ENCODE assay signal across 8 cellular contexts in genomic region chr1:41313661-41314131, GRCh38. TPM values are rescaled to one million over a fixed set of nuclear protein-coding genes. Genes with fewer than 3 reads are reported as not detected.
DNase-seq lines count a peak whose midpoint lies in the region; ATAC-seq and TF ChIP-seq lines count a peak whose summit lies in the region.

No MANE protein-coding gene starts in this region.

- no peaks in the 10 kb centered on the region for H4K20me1 ChIP-seq in OCI-LY7 (ENCODE audit: insufficient read depth, low read length)

- H3K9me2 ChIP-seq in OCI-LY7 (ENCODE audit: insufficient read depth, low read length), result no peaks in the 10 kb centered on the region

- ATAC-seq in HG03342 (IDR thresholded peaks at IDR 0.05; ENCODE audit: unreplicated experiment) (no peak), GM21390 (IDR thresholded peaks at IDR 0.05; ENCODE audit: unreplicated experiment) (no peak)

- no peak for TF ChIP-seq EP300 in sigmoid colon (IDR thresholded peaks at IDR 0.05)

- no peak overlapping the region for H3K27ac ChIP-seq in OCI-LY7 (ENCODE audit: low read depth, low read length, poor library complexity, severe bottlenecking)
- H3K27ac ChIP-seq in esophagus squamous epithelium, result no peak overlapping the region
- peak overlapping the region; percentile 35 to 66 (median 62) for H3K27ac ChIP-seq in sigmoid colon

- H3K4me2 ChIP-seq in OCI-LY7 (ENCODE audit: low read length), result no peak overlapping the region

- no peaks in the 10 kb centered on the region for H3K4me1 ChIP-seq in OCI-LY7 (ENCODE audit: insufficient read depth, low read length, poor library complexity, severe bottlenecking)
- peaks cover 0 to 25% (median 4%) of the 10 kb centered on the region in 3 donors for H3K4me1 ChIP-seq in esophagus squamous epithelium
- H3K4me1 ChIP-seq in sigmoid colon, result peaks cover 0 to 28% (median 25%) of the 10 kb centered on the region in 4 donors

- POLR2A ChIA-PET in OCI-LY7 (lab: Charles Lee), result no interaction called here

- 68 to 71% methylated on average over 4 to 7 of the region's 7 CpGs for WGBS in esophagus squamous epithelium, 2 donors
- 71 to 81% methylated on average over 7 of the region's 7 CpGs for WGBS in sigmoid colon, 2 donors

- H3K36me3 ChIP-seq in OCI-LY7 (ENCODE audit: insufficient read depth, low read length), result no peaks in the 10 kb centered on the region
- no peaks in the 10 kb centered on the region for H3K36me3 ChIP-seq in esophagus squamous epithelium
- no peaks in the 10 kb centered on the region for H3K36me3 ChIP-seq in sigmoid colon

- no TSS peak for BruUV-seq in OCI-LY7 (replicated peaks; lab: Mats Ljungman, UMichigan)

- no peaks in the 10 kb centered on the region for H3K27me3 ChIP-seq in esophagus squamous epithelium
- no peaks in the 10 kb centered on the region for H3K27me3 ChIP-seq in sigmoid colon

- intact Hi-C loops in OCI-LY7 (cut with micrococcal nuclease; ENCODE audit: unreplicated experiment), result no loop called here
- intact Hi-C loops in esophagus squamous epithelium (cut with DNase I), result no loop called here
- intact Hi-C loops in sigmoid colon (cut with DNase I), result loop anchor here (5.0 kb wide), 1 partner anchor 44 kb away; no protein-coding TSS in a partner anchor

- CTCF ChIA-PET in OCI-LY7 (lab: Charles Lee; ENCODE audit: unreplicated experiment), result no interaction called here

- H3K79me2 ChIP-seq in OCI-LY7 (ENCODE audit: insufficient read depth, low read depth, low read length), result no peaks in the 10 kb centered on the region

- DNase-seq in activated CD4-positive, alpha-beta T cell treated with anti-CD3 and anti-CD28 coated beads for 48 hours, result peak; percentile 21
- no peak for DNase-seq in activated CD4-positive, alpha-beta T cell treated with anti-CD3 and anti-CD28 coated beads for 4 hours
- DNase-seq in OCI-LY7 (ENCODE audit: low spot score) (peak; percentile 38), esophagus squamous epithelium (lab: John Stamatoyannopoulos, UW) (no peak), sigmoid colon (no peak)
- DNase-seq in effector CD4-positive, alpha-beta T cell, result no peak

- no peak overlapping the region for H2AFZ ChIP-seq in OCI-LY7 (ENCODE audit: low read length)

- no peak for TF ChIP-seq POLR2A in esophagus squamous epithelium (IDR thresholded peaks at IDR 0.05)
- no peak for TF ChIP-seq POLR2A in sigmoid colon (IDR thresholded peaks at IDR 0.05)

- H3K9me3 ChIP-seq in OCI-LY7 (ENCODE audit: low read length) (no peaks in the 10 kb centered on the region), esophagus squamous epithelium (no peaks in the 10 kb centered on the region), sigmoid colon (no peaks in the 10 kb centered on the region)

- TF ChIP-seq CTCF in OCI-LY7 (conservative IDR thresholded peaks at IDR 0.05; ENCODE audit: low read length), result peak; percentile 81
- peak in 4 of 6 experiments; percentile 29 to 57 (median 38) for TF ChIP-seq CTCF in esophagus squamous epithelium (IDR thresholded peaks at IDR 0.05)
- TF ChIP-seq CTCF in sigmoid colon (IDR thresholded peaks at IDR 0.05), result peak in 3 of 4 experiments; percentile 6 to 37 (median 33)

- no peak overlapping the region for H3K4me3 ChIP-seq in OCI-LY7 (ENCODE audit: low read depth, low read length, poor library complexity, severe bottlenecking)
- no peak overlapping the region for H3K4me3 ChIP-seq in esophagus squamous epithelium
- no peak overlapping the region for H3K4me3 ChIP-seq in sigmoid colon

RNA-seq across cellular contexts. Expression of gene FOXO6, which starts 47.5 kb away (rescaled TPM):
- total RNA-seq in OCI-LY7 (2014; rRNA removed; shearing (Covaris generic)), result not detected in 2 replicates
- total RNA-seq in OCI-LY7 (2022) (not detected in 2 replicates), esophagus squamous epithelium (under 1 TPM in 3 of 4 donors, not detected in 1; 0.18 to 0.53 (median 0.38) TPM), sigmoid colon (1 to 10 TPM in 2 of 4 donors, under 1 TPM in 2; 0.49 to 1.4 (median 0.94) TPM)
- under 1 TPM in 1 of 3 donors, not detected in 2; 0.20 TPM for polyA plus RNA-seq in sigmoid colon

Comparison
In these comparisons a context has a peak if more than half of its experiments do, and no peak if none do; other contexts are left out.
1. DNase-seq: peak in activated CD4-positive, alpha-beta T cell treated with anti-CD3 and anti-CD28 coated beads for 48 hours (single experiment) and OCI-LY7 (single experiment); none in activated CD4-positive, alpha-beta T cell treated with anti-CD3 and anti-CD28 coated beads for 4 hours (0 of 2), esophagus squamous epithelium (single experiment), sigmoid colon (single experiment) and effector CD4-positive, alpha-beta T cell (single experiment).
2. H3K27ac ChIP-seq: peak in sigmoid colon (4 of 4); none in OCI-LY7 (single experiment) and esophagus squamous epithelium (0 of 4).
3. Peak in every context shown above with its lines, with median percentiles within 50 percentile points of each other: CTCF ChIP-seq.